19 cellular contexts compared by ENCODE assay signal in genomic region chr22:24359452-24360120, GRCh38.
DNase-seq lines count a peak whose midpoint lies in the region; ATAC-seq and TF ChIP-seq lines count a peak whose summit lies in the region.
"Had no signal": no experiment of that assay in that cellular context is flagged by ENCODE, and none has a peak within 500 bp of the region (broad histone marks: within the 10 kb centered on the region; RNA-seq: fewer than 3 reads in every experiment).

No MANE protein-coding gene starts in this region.

- H3K4me1 ChIP-seq in right lobe of liver = peaks cover 0 to 35% (median 5%) of the 10 kb centered on the region in 4 donors
- H3K4me1 ChIP-seq in upper lobe of right lung = peaks cover 16% of the 10 kb centered on the region

- H3K4me3 Mint-ChIP-seq in stimulated activated naive CD8-positive, alpha-beta T cell treated with anti-CD3 and anti-CD28 coated beads, Interleukin-15, Interleukin-2, amounts not matched to agents 100 ng/mL and 50 ng/mL, for 24 hours = no peak overlapping the region
- H3K4me3 Mint-ChIP-seq in chondrocyte (ENCODE audit: unreplicated experiment) = no peak overlapping the region
- H3K4me3 Mint-ChIP-seq in activated naive CD4-positive, alpha-beta T cell treated with anti-CD3 and anti-CD28 coated beads for 36 hours = no peak overlapping the region
- H3K4me3 Mint-ChIP-seq: IgD-negative memory B cell had no signal

- WGBS in right lobe of liver (ENCODE audit: insufficient coverage, low coverage, low lambda C conversion rate, missing lambda C conversion rate) = 29% methylated on average over 5 of the region's 5 CpGs

- H3K9me3 ChIP-seq in right lobe of liver = no peaks in the 10 kb centered on the region
- no peaks in the 10 kb centered on the region for H3K9me3 ChIP-seq in upper lobe of right lung

- H3K9me3 Mint-ChIP-seq in stimulated activated naive CD8-positive, alpha-beta T cell treated with anti-CD3 and anti-CD28 coated beads, Interleukin-15, Interleukin-2, amounts not matched to agents 100 ng/mL and 50 ng/mL, for 24 hours = no peaks in the 10 kb centered on the region
- no peaks in the 10 kb centered on the region for H3K9me3 Mint-ChIP-seq in chondrocyte (ENCODE audit: low read depth)
- H3K9me3 Mint-ChIP-seq in activated naive CD4-positive, alpha-beta T cell treated with anti-CD3 and anti-CD28 coated beads for 36 hours = no peaks in the 10 kb centered on the region
- H3K9me3 Mint-ChIP-seq: IgD-negative memory B cell had no signal

- H3K27ac ChIP-seq in right lobe of liver (no peak overlapping the region), upper lobe of right lung (no peak overlapping the region)

- H3K27ac Mint-ChIP-seq in stimulated activated naive CD8-positive, alpha-beta T cell treated with anti-CD3 and anti-CD28 coated beads, Interleukin-15, Interleukin-2, amounts not matched to agents 100 ng/mL and 50 ng/mL, for 24 hours = peak overlapping the region; percentile 24
- peak overlapping the region; percentile 7 for H3K27ac Mint-ChIP-seq in chondrocyte (ENCODE audit: unreplicated experiment)
- H3K27ac Mint-ChIP-seq in activated naive CD4-positive, alpha-beta T cell treated with anti-CD3 and anti-CD28 coated beads for 36 hours = no peak overlapping the region

- CTCF ChIA-PET in activated naive CD4-positive, alpha-beta T cell treated with anti-CD3 and anti-CD28 coated beads for 36 hours (lab: Charles Lee) = no interaction called here

- no peak overlapping the region for H3K4me3 ChIP-seq in right lobe of liver
- no peak overlapping the region for H3K4me3 ChIP-seq in upper lobe of right lung

- peaks cover 0 to 8% (median 2%) of the 10 kb centered on the region in 4 donors for H3K36me3 ChIP-seq in right lobe of liver
- H3K36me3 ChIP-seq in upper lobe of right lung = peaks cover 55% of the 10 kb centered on the region

- no peak for TF ChIP-seq POLR2A in right lobe of liver (IDR thresholded peaks at IDR 0.05)

- peaks cover 60% of the 10 kb centered on the region for H3K36me3 Mint-ChIP-seq in stimulated activated naive CD8-positive, alpha-beta T cell treated with anti-CD3 and anti-CD28 coated beads, Interleukin-15, Interleukin-2, amounts not matched to agents 100 ng/mL and 50 ng/mL, for 24 hours (ENCODE audit: low read depth)
- H3K36me3 Mint-ChIP-seq in chondrocyte (ENCODE audit: low read depth) = peaks cover 17% of the 10 kb centered on the region
- peaks cover 9% of the 10 kb centered on the region for H3K36me3 Mint-ChIP-seq in activated naive CD4-positive, alpha-beta T cell treated with anti-CD3 and anti-CD28 coated beads for 36 hours (ENCODE audit: low read depth)

- TF ChIP-seq CTCF in chondrocyte (IDR thresholded peaks at IDR 0.05) (no peak), right lobe of liver (IDR thresholded peaks at IDR 0.05) (no peak), upper lobe of right lung (IDR thresholded peaks at IDR 0.05) (no peak)

- ATAC-seq in stimulated activated naive CD8-positive, alpha-beta T cell treated with anti-CD3 and anti-CD28 coated beads, Interleukin-15, Interleukin-2, amounts not matched to agents 100 U/mL and 50 U/mL, for 24 hours = no peak
- peak; percentile 53 to 72 (median 60) for ATAC-seq in right lobe of liver
- peak; percentile 26 for ATAC-seq in upper lobe of right lung

- peaks cover 3% of the 10 kb centered on the region for H3K4me1 Mint-ChIP-seq in stimulated activated naive CD8-positive, alpha-beta T cell treated with anti-CD3 and anti-CD28 coated beads, Interleukin-15, Interleukin-2, amounts not matched to agents 100 ng/mL and 50 ng/mL, for 24 hours (ENCODE audit: low read depth)
- peaks cover 9% of the 10 kb centered on the region for H3K4me1 Mint-ChIP-seq in chondrocyte (ENCODE audit: low read depth)
- H3K4me1 Mint-ChIP-seq in activated naive CD4-positive, alpha-beta T cell treated with anti-CD3 and anti-CD28 coated beads for 36 hours (ENCODE audit: low read depth) = no peaks in the 10 kb centered on the region

- DNase-seq in stimulated activated naive CD8-positive, alpha-beta T cell treated with anti-CD3 and anti-CD28 coated beads, Interleukin-15, Interleukin-2, amounts not matched to agents 100 U/mL and 50 U/mL, for 24 hours = no peak
- DNase-seq in chondrocyte (ENCODE audit: low spot score) (no peak), right lobe of liver (peak in 1 of 3 donors; percentile 54), upper lobe of right lung (no peak), DMS153 treated with DMSO at 0.1 percent for 48 hours (lab: John Stamatoyannopoulos, UW; ENCODE audit: unreplicated experiment) (no peak), SKM-1 treated with dmso at 0.1 percent for 144 hours (lab: John Stamatoyannopoulos, UW; ENCODE audit: unreplicated experiment) (no peak)
- no peak for DNase-seq in activated naive CD4-positive, alpha-beta T cell treated with anti-CD3 and anti-CD28 coated beads for 36 hours
- DNase-seq: amniotic stem cell; cerebellar nuclear complex; COR-L47; kidney glomerular epithelial cell; MM.1S; NCI-H1694; NCI-H2227 treated with DMSO at 0.1 percent for 48 hours; NK-92 treated with Interleukin-12 subunit alpha and Interleukin-12 subunit beta, amount 100 ng/mL, for 24 hours; RPMI8226; stimulated activated CD4-positive, alpha-beta T cell treated with anti-CD3 and anti-CD28 coated beads, Interleukin-2, amount 100 ng/mL, for 48 hours had no signal

- intact Hi-C loops in right lobe of liver (cut with DNase I) = no loop called here
- intact Hi-C loops in upper lobe of right lung (cut with DNase I) = no loop called here
- intact Hi-C loops in activated naive CD4-positive, alpha-beta T cell treated with anti-CD3 and anti-CD28 coated beads for 36 hours (cut with micrococcal nuclease) = no loop called here

- no peaks in the 10 kb centered on the region for H3K27me3 Mint-ChIP-seq in stimulated activated naive CD8-positive, alpha-beta T cell treated with anti-CD3 and anti-CD28 coated beads, Interleukin-15, Interleukin-2, amounts not matched to agents 100 ng/mL and 50 ng/mL, for 24 hours
- no peaks in the 10 kb centered on the region for H3K27me3 Mint-ChIP-seq in chondrocyte (ENCODE audit: low read depth)
- H3K27me3 Mint-ChIP-seq in activated naive CD4-positive, alpha-beta T cell treated with anti-CD3 and anti-CD28 coated beads for 36 hours (ENCODE audit: low read depth) = no peaks in the 10 kb centered on the region
- H3K27me3 Mint-ChIP-seq: IgD-negative memory B cell had no signal

- H3K27me3 ChIP-seq in right lobe of liver (no peaks in the 10 kb centered on the region), upper lobe of right lung (no peaks in the 10 kb centered on the region)
